Comparison of ENCODE assay signal across 10 cellular contexts in genomic region chr22:33917744-33918406, GRCh38. TPM values are rescaled to one million over a fixed set of nuclear protein-coding genes. Genes with fewer than 3 reads are reported as not detected.
DNase-seq lines count a peak whose midpoint lies in the region; ATAC-seq and TF ChIP-seq lines count a peak whose summit lies in the region.
"Had no signal": no experiment of that assay in that cellular context is flagged by ENCODE, and none has a peak within 500 bp of the region (broad histone marks: within the 10 kb centered on the region; RNA-seq: fewer than 3 reads in every experiment).

No MANE protein-coding gene starts in this region.

- no peak for TF ChIP-seq EP300 in neural cell (conservative IDR thresholded peaks at IDR 0.05; ENCODE audit: poor library complexity, severe bottlenecking)

- H3K4me1 ChIP-seq in tibial artery = peaks cover 0 to 21% (median 10%) of the 10 kb centered on the region in 4 donors

- peak in 45 of 56 donors; percentile 5 to 55 (median 35) for TF ChIP-seq CTCF in dorsolateral prefrontal cortex (IDR thresholded peaks at IDR 0.05 in 54 of 56, conservative IDR thresholded peaks at IDR 0.05 in 2 of 56; ENCODE audit: low read depth in 1 of 56, partially characterized antibody in 56 of 56)
- peak; percentile 44 for TF ChIP-seq CTCF in neural cell (IDR thresholded peaks at IDR 0.05; ENCODE audit: poor library complexity, severe bottlenecking)
- no peak for TF ChIP-seq CTCF in tibial artery (IDR thresholded peaks at IDR 0.05)

- peak overlapping the region; percentile 79 for H3K4me2 ChIP-seq in neural cell (ENCODE audit: low read length)

- no peaks in the 10 kb centered on the region for H3K9me3 ChIP-seq in neural cell (ENCODE audit: low read length)
- no peaks in the 10 kb centered on the region for H3K9me3 ChIP-seq in tibial artery

- H3K27ac ChIP-seq in dorsolateral prefrontal cortex = peak overlapping the region in 1 of 59 donors; percentile 15
- no peak overlapping the region for H3K27ac ChIP-seq in neural cell (ENCODE audit: low read length)
- H3K27ac ChIP-seq in tibial artery = no peak overlapping the region

- H3K36me3 ChIP-seq in neural cell (ENCODE audit: insufficient read depth, low read length) (no peaks in the 10 kb centered on the region), tibial artery (no peaks in the 10 kb centered on the region)

- peaks cover 8% of the 10 kb centered on the region for H4K20me1 ChIP-seq in neural cell (ENCODE audit: insufficient read depth)

- H2AFZ ChIP-seq in neural cell (ENCODE audit: low read depth, low read length) = no peak overlapping the region

- H3F3A ChIP-seq in neural cell (ENCODE audit: insufficient read depth, low read length, poor library complexity, severe bottlenecking) = no peaks in the 10 kb centered on the region

- peak; percentile 52 for TF ChIP-seq RAD21 in neural cell (conservative IDR thresholded peaks at IDR 0.05)

- peak; percentile 19 for DNase-seq in COLO668 (lab: John Stamatoyannopoulos, UW; ENCODE audit: unreplicated experiment)
- peak; percentile 9 for DNase-seq in HT-29 (ENCODE audit: low spot score)
- DNase-seq in dorsolateral prefrontal cortex = peak in 1 of 10 donors; percentile 26
- DNase-seq in NCI-H2227 (lab: John Stamatoyannopoulos, UW; ENCODE audit: unreplicated experiment) = no peak
- no peak for DNase-seq in SW 1271 (lab: John Stamatoyannopoulos, UW)
- no peak for DNase-seq in tibial artery
- DNase-seq: cerebellar nuclear complex; naive thymus-derived CD8-positive, alpha-beta T cell had no signal

- no peaks in the 10 kb centered on the region for H3K9me2 ChIP-seq in neural cell (ENCODE audit: insufficient read depth, low read length)

- peak overlapping the region; percentile 70 for H3K9ac ChIP-seq in neural cell (ENCODE audit: low read length)

- no peaks in the 10 kb centered on the region for H3K27me3 ChIP-seq in dorsolateral prefrontal cortex
- H3K27me3 ChIP-seq in neural cell (ENCODE audit: insufficient read depth, low read depth, low read length) = no peaks in the 10 kb centered on the region
- H3K27me3 ChIP-seq in tibial artery = no peaks in the 10 kb centered on the region

- ATAC-seq in HG02870 (IDR thresholded peaks at IDR 0.05; ENCODE audit: unreplicated experiment) = no peak
- ATAC-seq: naive thymus-derived CD8-positive, alpha-beta T cell had no signal

- H3K4me3 ChIP-seq in dorsolateral prefrontal cortex (peak overlapping the region in 56 of 59 donors; percentile 5 to 94 (median 82)), neural cell (ENCODE audit: low read length) (peak overlapping the region; percentile 92), tibial artery (no peak overlapping the region)

- peaks cover 41% of the 10 kb centered on the region for H3K79me2 ChIP-seq in neural cell (replicated peaks; ENCODE audit: insufficient read depth, low read length)

- intact Hi-C loops in dorsolateral prefrontal cortex (cut with DNase I) (loop anchor here in 1 of 2 donors (2.0 kb wide), 1 partner anchor 397 kb away; no protein-coding TSS in a partner anchor), tibial artery (cut with DNase I; ENCODE audit: low total_unique reads) (loop anchor here (5.0 kb wide), 1 partner anchor 66 kb away; no protein-coding TSS in a partner anchor)

TF ChIP-seq in neural cell, 6 proteins besides CTCF, POLR2A, EP300 and RAD21:
- no peak for TF ChIP-seq EZH2 (IDR thresholded peaks at IDR 0.05; ENCODE audit: borderline replicate concordance, insufficient read depth, low read length, poor library complexity, severe bottlenecking)
- TF ChIP-seq REST (IDR thresholded peaks at IDR 0.05; ENCODE audit: borderline replicate concordance) = no peak
- peak; percentile 52 for TF ChIP-seq SMC3 (conservative IDR thresholded peaks at IDR 0.05; ENCODE audit: poor library complexity)

RNA-seq across cellular contexts. Expression of gene LARGE1, which starts 2.4 kb away (rescaled TPM):
- 12.6 and 13.1 TPM in 2 replicates for total RNA-seq in HT-29 (2014; rRNA removed; shearing (Covaris generic))
- 100 to 1,000 TPM in 82 of 120 experiments, 10 to 100 TPM in 38; 55.9 to 143 (median 106) TPM for total RNA-seq in dorsolateral prefrontal cortex
- polyA plus RNA-seq in neural cell = 27.5 and 34.0 TPM in 2 replicates
- polyA minus RNA-seq in neural cell = 66.5 and 73.7 TPM in 2 replicates

Comparison
In these comparisons a context has a peak if more than half of its experiments do, and no peak if none do; other contexts are left out.
1. DNase-seq: peak in COLO668 (single experiment) and HT-29 (single experiment); none in NCI-H2227 (single experiment), SW 1271 (0 of 2) and tibial artery (0 of 2).
2. H3K4me3 ChIP-seq: peak in dorsolateral prefrontal cortex (56 of 59) and neural cell (single experiment); none in tibial artery (0 of 2).
3. CTCF ChIP-seq: peak in dorsolateral prefrontal cortex (45 of 56) and neural cell (single experiment); none in tibial artery (0 of 2).